ENCODE assay signal across 10 cellular contexts in the genomic region with DNA sequence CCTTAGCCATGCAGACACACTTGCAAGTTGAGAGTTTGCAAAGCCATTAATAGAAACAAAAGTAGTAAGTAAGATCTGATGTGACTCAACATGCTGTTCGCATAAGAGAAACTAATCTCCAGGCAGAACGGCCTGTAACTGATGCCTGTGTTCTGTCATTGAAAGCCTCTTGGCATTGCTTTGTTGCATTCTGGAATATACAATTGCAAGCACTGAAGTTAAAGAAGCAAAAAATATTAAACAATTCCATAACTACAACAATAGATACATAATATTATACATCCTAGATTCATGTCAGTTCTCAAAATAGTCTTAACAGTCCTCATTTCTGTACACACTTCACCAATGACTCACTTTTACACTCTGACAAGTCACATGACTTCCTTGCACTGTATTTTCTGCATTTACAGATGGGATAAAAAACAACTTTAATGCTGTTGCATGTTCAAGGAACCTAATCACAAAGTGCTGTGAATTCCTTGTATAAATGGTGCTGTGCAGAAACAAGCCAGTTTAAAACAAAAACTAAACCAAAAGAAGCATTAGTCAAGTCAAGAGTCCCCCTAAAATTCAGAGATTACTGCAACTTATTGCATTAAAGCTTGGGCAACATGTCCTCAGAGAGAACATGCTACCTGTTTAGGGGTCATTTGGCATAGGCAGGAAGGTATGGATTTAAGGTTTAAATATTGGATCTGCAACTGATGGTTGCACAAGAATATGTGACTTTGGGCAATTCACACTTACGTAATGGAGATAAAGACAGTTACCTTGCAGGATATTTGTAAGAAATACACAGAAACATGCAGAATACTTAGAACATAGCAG.
DNase-seq lines count a peak whose midpoint lies in the region; ATAC-seq and TF ChIP-seq lines count a peak whose summit lies in the region.
"Had no signal": no experiment of that assay in that cellular context is flagged by ENCODE, and none has a peak within 500 bp of the region (broad histone marks: within the 10 kb centered on the region; RNA-seq: fewer than 3 reads in every experiment).

No MANE protein-coding gene starts in this region.

- peaks cover 3% of the 10 kb centered on the region for H3K4me1 ChIP-seq in right cardiac atrium (ENCODE audit: control insufficient read depth, insufficient read depth, low read length)
- H3K4me1 ChIP-seq in thoracic aorta (ENCODE audit: control insufficient read depth in 1 of 2, low read depth in 2 of 2) = peaks cover 9 to 49% of the 10 kb centered on the region in 2 donors

- no peak for TF ChIP-seq CTCF in astrocyte of the spinal cord (IDR thresholded peaks at IDR 0.05; ENCODE audit: low read depth, low read length)
- no peak for TF ChIP-seq CTCF in thoracic aorta (IDR thresholded peaks at IDR 0.05)

- ATAC-seq in activated T-cell treated with anti-CD3 and anti-CD28 coated beads, Interleukin-2, amount 50 U/mL, for 72 hours (replicated peaks in 1 of 2) = peak; percentile 79 to 84
- ATAC-seq in right cardiac atrium (peak; percentile 36 to 43), thoracic aorta (ENCODE audit: insufficient number of reproducible peaks, low FRiP score, low read depth) (no peak)
- ATAC-seq: stimulated activated memory B cell treated with anti-CD40 and anti-IgM and Interleukin-4, amounts not matched to agents 10 μg/mL and 1 μg/mL and 100 μg/mL, for 72 hours had no signal

- whole genome bisulfite sequencing in right cardiac atrium = 47% methylated on average over 3 of the region's 3 CpGs

- H3K9me3 ChIP-seq in right cardiac atrium (ENCODE audit: control insufficient read depth, low read length) = no peaks in the 10 kb centered on the region
- H3K9me3 ChIP-seq in thoracic aorta = no peaks in the 10 kb centered on the region

- no peak for DNase-seq in activated T-cell treated with anti-CD3 and anti-CD28 coated beads, Interleukin-2, amount 50 U/mL, for 72 hours
- DNase-seq in activated T-cell treated with anti-CD3 and anti-CD28 coated beads, Interleukin-2, amount 50 U/mL, for 1 hour = no peak
- DNase-seq in astrocyte of the spinal cord (ENCODE audit: low read depth, low spot score) (peak; percentile 58), right cardiac atrium (no peak), thoracic aorta (ENCODE audit: low spot score) (no peak), NCI-H748 (lab: John Stamatoyannopoulos, UW; ENCODE audit: unreplicated experiment) (no peak), NCI-H1417 treated with DMSO at 0.1 percent for 48 hours (lab: John Stamatoyannopoulos, UW) (no peak)
- DNase-seq in stimulated activated CD4-positive, alpha-beta T cell treated with anti-CD3 and anti-CD28 coated beads, Interleukin-1b, Interleukin-23, amount 100 ng/mL, for 48 hours = no peak
- DNase-seq: NCI-H524 had no signal

- H3K27me3 ChIP-seq in right cardiac atrium (ENCODE audit: control insufficient read depth, insufficient read depth) (no peaks in the 10 kb centered on the region), thoracic aorta (replicated peaks; ENCODE audit: insufficient read depth) (no peaks in the 10 kb centered on the region)

- no peaks in the 10 kb centered on the region for H3K36me3 Mint-ChIP-seq in activated T-cell treated with anti-CD3 and anti-CD28 coated beads, Interleukin-2, amount 50 U/mL, for 72 hours (ENCODE audit: insufficient read depth in 2 of 2)
- H3K36me3 Mint-ChIP-seq: stimulated activated memory B cell treated with anti-CD40 and anti-IgM and Interleukin-4, amounts not matched to agents 10 μg/mL and 1 μg/mL and 100 μg/mL, for 72 hours had no signal

- H3K27ac ChIP-seq in right cardiac atrium (ENCODE audit: low read length) (peak overlapping the region; percentile 42), thoracic aorta (peak overlapping the region; percentile 32 to 64)

- H3K9me3 Mint-ChIP-seq in activated T-cell treated with anti-CD3 and anti-CD28 coated beads, Interleukin-2, amount 50 U/mL, for 72 hours = peaks cover 0 to 2% of the 10 kb centered on the region in 2 donors
- H3K9me3 Mint-ChIP-seq: stimulated activated memory B cell treated with anti-CD40 and anti-IgM and Interleukin-4, amounts not matched to agents 10 μg/mL and 1 μg/mL and 100 μg/mL, for 72 hours had no signal

- H3K27me3 Mint-ChIP-seq in activated T-cell treated with anti-CD3 and anti-CD28 coated beads, Interleukin-2, amount 50 U/mL, for 72 hours (ENCODE audit: low read depth) = peaks cover 20% of the 10 kb centered on the region

- intact Hi-C loops in right cardiac atrium (cut with DNase I) = no loop called here

- no peaks in the 10 kb centered on the region for H3K36me3 ChIP-seq in thoracic aorta

- H3K27ac Mint-ChIP-seq in activated T-cell treated with anti-CD3 and anti-CD28 coated beads, Interleukin-2, amount 50 U/mL, for 72 hours = peak overlapping the region; percentile 43
- H3K27ac Mint-ChIP-seq: stimulated activated memory B cell treated with anti-CD40 and anti-IgM and Interleukin-4, amounts not matched to agents 10 μg/mL and 1 μg/mL and 100 μg/mL, for 72 hours had no signal

- H3K4me3 ChIP-seq in astrocyte of the spinal cord (ENCODE audit: low read depth, low read length) = no peak overlapping the region
- no peak overlapping the region for H3K4me3 ChIP-seq in right cardiac atrium (ENCODE audit: low read length)
- no peak overlapping the region for H3K4me3 ChIP-seq in thoracic aorta

- H3K4me3 Mint-ChIP-seq in activated T-cell treated with anti-CD3 and anti-CD28 coated beads, Interleukin-2, amount 50 U/mL, for 72 hours = peak overlapping the region; percentile 56 to 66
- H3K4me3 Mint-ChIP-seq: stimulated activated memory B cell treated with anti-CD40 and anti-IgM and Interleukin-4, amounts not matched to agents 10 μg/mL and 1 μg/mL and 100 μg/mL, for 72 hours had no signal

- H3K4me1 Mint-ChIP-seq in activated T-cell treated with anti-CD3 and anti-CD28 coated beads, Interleukin-2, amount 50 U/mL, for 72 hours (ENCODE audit: low read depth) = peaks cover 35% of the 10 kb centered on the region
- H3K4me1 Mint-ChIP-seq: stimulated activated memory B cell treated with anti-CD40 and anti-IgM and Interleukin-4, amounts not matched to agents 10 μg/mL and 1 μg/mL and 100 μg/mL, for 72 hours had no signal

- in situ Hi-C loops in astrocyte of the spinal cord (cut with HindIII; ENCODE audit: low sequenced_read_pairs) = no loop called here
